Comparison of ENCODE assay signal across 8 cellular contexts in genomic region chr17:81666092-81666341, GRCh38. TPM values are rescaled to one million over a fixed set of nuclear protein-coding genes. Genes with fewer than 3 reads are reported as not detected.
DNase-seq lines count a peak whose midpoint lies in the region; ATAC-seq, FAIRE-seq and TF ChIP-seq lines count a peak whose summit lies in the region.

No MANE protein-coding gene starts in this region.

- no peaks in the 10 kb centered on the region for H3K27me3 Mint-ChIP-seq in activated CD8-positive, alpha-beta T cell treated with anti-CD3 and anti-CD28 coated beads for 36 hours

- H3K36me3 Mint-ChIP-seq in activated CD8-positive, alpha-beta T cell treated with anti-CD3 and anti-CD28 coated beads for 36 hours (ENCODE audit: low read depth): peaks cover 52% of the 10 kb centered on the region

- intact Hi-C loops in activated CD8-positive, alpha-beta T cell treated with anti-CD3 and anti-CD28 coated beads for 36 hours (cut with micrococcal nuclease): no loop called here
- intact Hi-C loops in heart right ventricle (cut with DNase I) (loop anchor here in 2 of 10 donors (1.0 to 2.0 kb wide), 3 partner anchors 17 to 29 kb away; partner anchors contain the start of genes NPLOC4 (in 2 of the 2), TSPAN10 (in 2 of the 2) and ARL16 (in 1 of the 2)), gastrocnemius medialis (cut with DNase I; ENCODE audit: low total_unique reads) (loop anchor here (1.0 to 2.0 kb wide), 2 partner anchors 17 to 29 kb away; partner anchors contain the start of genes ARL16, NPLOC4 and TSPAN10)

- H3K4me1 ChIP-seq in heart right ventricle: peaks cover 6 to 29% (median 24%) of the 10 kb centered on the region in 9 donors
- peaks cover 19 to 21% of the 10 kb centered on the region in 2 donors for H3K4me1 ChIP-seq in gastrocnemius medialis

- TF ChIP-seq POLR2A in gastrocnemius medialis (IDR thresholded peaks at IDR 0.05): no peak

- no peak for TF ChIP-seq CTCF in activated CD8-positive, alpha-beta T cell treated with anti-CD3 and anti-CD28 coated beads for 36 hours (IDR thresholded peaks at IDR 0.05)
- TF ChIP-seq CTCF in heart right ventricle (IDR thresholded peaks at IDR 0.05): no peak
- no peak for TF ChIP-seq CTCF in gastrocnemius medialis (IDR thresholded peaks at IDR 0.05 in 4 of 5, conservative IDR thresholded peaks at IDR 0.05 in 1 of 5)

- ATAC-seq in GM18511 (IDR thresholded peaks at IDR 0.05; ENCODE audit: unreplicated experiment): peak; percentile 11
- ATAC-seq in HG03097 (IDR thresholded peaks at IDR 0.05; ENCODE audit: low FRiP score, unreplicated experiment): peak; percentile 8
- ATAC-seq in activated CD8-positive, alpha-beta T cell treated with anti-CD3 and anti-CD28 coated beads for 36 hours: peak; percentile 7
- ATAC-seq in heart right ventricle: peak in 6 of 8 donors; percentile 6 to 51 (median 22)
- ATAC-seq in gastrocnemius medialis: peak; percentile 7 to 22

- POLR2A ChIA-PET in activated CD8-positive, alpha-beta T cell treated with anti-CD3 and anti-CD28 coated beads for 36 hours (lab: Charles Lee): interaction anchor here (0.6 to 3.8 kb wide), 23 partner anchors 9 to 313 kb away, joined by 3 to 33 read pairs (median 4); partner anchors contain the start of genes ACTG1, ARL16, FAAP100 and HGS

- in situ Hi-C loops in gastrocnemius medialis (cut with MboI; ENCODE audit: low sequenced_read_pairs in 4 of 4): no loop called here

- H3K4me3 Mint-ChIP-seq in activated CD8-positive, alpha-beta T cell treated with anti-CD3 and anti-CD28 coated beads for 36 hours: peak overlapping the region; percentile 88

- H3K4me1 Mint-ChIP-seq in activated CD8-positive, alpha-beta T cell treated with anti-CD3 and anti-CD28 coated beads for 36 hours (ENCODE audit: low read depth): peaks cover 50% of the 10 kb centered on the region

- peak overlapping the region; percentile 99 for H3K27ac Mint-ChIP-seq in activated CD8-positive, alpha-beta T cell treated with anti-CD3 and anti-CD28 coated beads for 36 hours

- H3K9me3 ChIP-seq in heart right ventricle (no peaks in the 10 kb centered on the region), gastrocnemius medialis (no peaks in the 10 kb centered on the region)

- peak; percentile 44 for DNase-seq in activated CD8-positive, alpha-beta T cell treated with anti-CD3 and anti-CD28 coated beads for 36 hours
- DNase-seq in heart right ventricle (no peak), gastrocnemius medialis (no peak), midbrain (lab: John Stamatoyannopoulos, UW) (no peak), NCI-H187 treated with DMSO at 0.1 percent for 48 hours (lab: John Stamatoyannopoulos, UW) (no peak), urothelium cell line (ENCODE audit: low spot score) (no peak)

- CTCF ChIA-PET in activated CD8-positive, alpha-beta T cell treated with anti-CD3 and anti-CD28 coated beads for 36 hours (lab: Charles Lee): interaction anchor here (1.0 to 1.6 kb wide), 2 partner anchors 9 to 65 kb away, joined by 3 to 4 read pairs; no protein-coding TSS in a partner anchor

- peaks cover 2% of the 10 kb centered on the region for H3K9me3 Mint-ChIP-seq in activated CD8-positive, alpha-beta T cell treated with anti-CD3 and anti-CD28 coated beads for 36 hours

- H3K36me3 ChIP-seq in heart right ventricle (peaks cover 0 to 42% (median 0%) of the 10 kb centered on the region in 9 donors), gastrocnemius medialis (peaks cover 0 to 30% of the 10 kb centered on the region in 2 donors)

- 0 to 1% methylated on average over 16 of the region's 16 CpGs for WGBS in heart right ventricle, 2 donors

- H3K27me3 ChIP-seq in heart right ventricle: no peaks in the 10 kb centered on the region
- H3K27me3 ChIP-seq in gastrocnemius medialis: no peaks in the 10 kb centered on the region

- H3K27ac ChIP-seq in heart right ventricle (peak overlapping the region; percentile 30 to 97 (median 92)), gastrocnemius medialis (peak overlapping the region; percentile 73 to 87 (median 84))

- H3K4me3 ChIP-seq in heart right ventricle: peak overlapping the region; percentile 71 to 99 (median 94)
- H3K4me3 ChIP-seq in gastrocnemius medialis: peak overlapping the region; percentile 78 to 97 (median 88)

- no peak for FAIRE-seq in urothelium cell line (lab: Jason Lieb, UNC)

RNA-seq across cellular contexts. Expression of gene OXLD1, which starts 0.4 kb away (rescaled TPM):
- 10 to 100 TPM; 50.1 to 52.6 TPM for total RNA-seq in activated CD8-positive, alpha-beta T cell treated with anti-CD3 and anti-CD28 coated beads for 36 hours
- total RNA-seq in heart right ventricle (10 to 100 TPM; 12.6 to 21.6 (median 17.9) TPM), gastrocnemius medialis (10 to 100 TPM; 15.5 to 32.2 (median 22.2) TPM)
- 10 to 100 TPM; 36.0 to 51.8 TPM for polyA plus RNA-seq in heart right ventricle

RNA-seq across cellular contexts. Expression of gene CCDC137, which starts 0.5 kb away (rescaled TPM):
- 10 to 100 TPM; 34.1 to 37.2 TPM for total RNA-seq in activated CD8-positive, alpha-beta T cell treated with anti-CD3 and anti-CD28 coated beads for 36 hours
- total RNA-seq in heart right ventricle (1 to 10 TPM; 3.4 to 9.7 (median 5.4) TPM), gastrocnemius medialis (10 to 100 TPM in 2 of 4 donors, 1 to 10 TPM in 2; 6.7 to 17.1 (median 11.2) TPM)
- 10 to 100 TPM; 11.3 to 14.4 TPM for polyA plus RNA-seq in heart right ventricle

RNA-seq across cellular contexts. Expression of gene PDE6G, which starts 9.7 kb away (rescaled TPM):
- 10 to 100 TPM in 1 of 2 experiments, 1 to 10 TPM in 1; 8.9 to 11.4 TPM for total RNA-seq in activated CD8-positive, alpha-beta T cell treated with anti-CD3 and anti-CD28 coated beads for 36 hours
- 1 to 10 TPM in 1 of 10 donors, under 1 TPM in 1, not detected in 8; 0.38 to 1.3 TPM for total RNA-seq in heart right ventricle
- 1 to 10 TPM in 1 of 2 donors, not detected in 1; 1.3 TPM for polyA plus RNA-seq in heart right ventricle
- not detected for total RNA-seq in gastrocnemius medialis

RNA-seq across cellular contexts. Expression of gene ARL16, which starts 17.6 kb away (rescaled TPM):
- 10 to 100 TPM; 22.3 to 23.5 TPM for total RNA-seq in activated CD8-positive, alpha-beta T cell treated with anti-CD3 and anti-CD28 coated beads for 36 hours
- total RNA-seq in heart right ventricle (10 to 100 TPM; 11.1 to 19.1 (median 15.7) TPM), gastrocnemius medialis (10 to 100 TPM; 12.9 to 23.6 (median 20.0) TPM)
- polyA plus RNA-seq in heart right ventricle: 10 to 100 TPM; 29.1 to 41.2 TPM

RNA-seq across cellular contexts. Expression of gene HGS, which starts 17.8 kb away (rescaled TPM):
- total RNA-seq in activated CD8-positive, alpha-beta T cell treated with anti-CD3 and anti-CD28 coated beads for 36 hours: 100 to 1,000 TPM in 1 of 2 experiments, 10 to 100 TPM in 1; 98.9 to 113 TPM
- total RNA-seq in heart right ventricle (10 to 100 TPM; 33.1 to 53.7 (median 37.8) TPM), gastrocnemius medialis (100 to 1,000 TPM in 3 of 4 donors, 10 to 100 TPM in 1; 62.1 to 150 (median 113) TPM)
- polyA plus RNA-seq in heart right ventricle: 100 to 1,000 TPM in 1 of 2 donors, 10 to 100 TPM in 1; 83.0 to 102 TPM

Comparison
In these comparisons a context has a peak if more than half of its experiments do, and no peak if none do; other contexts are left out.
1. RNA of gene PDE6G, which starts 9.7 kb away (total RNA-seq): 8.9 to 11.4 TPM in activated CD8-positive, alpha-beta T cell treated with anti-CD3 and anti-CD28 coated beads for 36 hours; 0.38 to 1.3 TPM in heart right ventricle and not detected in gastrocnemius medialis; every median in the first group is over 4 times any median in the second.
2. Peak in every context shown above with its lines, with median percentiles within 50 percentile points of each other: ATAC-seq.